ENCODE assay signal across 1 cellular context in the genomic region with DNA sequence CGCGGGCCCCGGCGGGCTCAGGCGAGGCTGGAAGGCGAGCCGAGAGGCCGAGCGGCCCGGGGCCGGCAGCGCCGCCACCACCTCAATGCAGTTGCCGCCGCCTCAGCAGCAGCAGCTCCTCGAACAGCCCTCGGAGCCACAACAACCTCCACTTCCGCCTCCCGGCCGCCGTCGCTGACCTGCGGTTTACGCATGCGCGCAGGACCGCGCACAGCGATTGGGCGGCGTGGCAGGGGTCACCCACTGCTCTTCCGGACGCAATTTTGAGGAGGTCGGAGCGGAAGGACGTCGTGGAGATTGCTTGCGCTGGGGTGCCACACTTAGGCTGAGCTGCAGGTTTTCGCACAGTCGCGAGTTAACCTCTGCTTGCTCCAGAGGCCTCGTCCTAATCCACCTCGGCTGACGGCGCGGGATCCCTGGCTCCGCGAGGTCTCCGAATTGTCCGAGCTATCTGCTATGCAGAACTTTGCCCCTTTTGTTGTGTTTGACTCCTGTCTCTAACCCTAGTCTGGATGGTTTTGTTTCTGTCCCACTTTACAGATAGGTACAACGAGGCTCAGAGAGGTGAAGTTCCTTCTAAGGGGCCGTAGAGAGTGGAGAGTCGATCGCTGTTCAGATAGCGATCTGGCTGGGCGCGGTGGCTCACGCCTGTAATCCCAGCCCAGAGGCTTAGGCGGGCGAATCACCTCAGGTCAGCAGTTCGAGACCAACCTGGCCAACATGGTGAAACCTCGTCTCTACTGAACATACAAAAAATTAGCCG.
TF ChIP-seq lines count a peak whose summit lies in the region.

A gene (plus strand): TSS at position 243 of the 763 bp plus-strand sequence. CDS start 6,657 bp downstream, outside the sequence.
A gene with protein sequence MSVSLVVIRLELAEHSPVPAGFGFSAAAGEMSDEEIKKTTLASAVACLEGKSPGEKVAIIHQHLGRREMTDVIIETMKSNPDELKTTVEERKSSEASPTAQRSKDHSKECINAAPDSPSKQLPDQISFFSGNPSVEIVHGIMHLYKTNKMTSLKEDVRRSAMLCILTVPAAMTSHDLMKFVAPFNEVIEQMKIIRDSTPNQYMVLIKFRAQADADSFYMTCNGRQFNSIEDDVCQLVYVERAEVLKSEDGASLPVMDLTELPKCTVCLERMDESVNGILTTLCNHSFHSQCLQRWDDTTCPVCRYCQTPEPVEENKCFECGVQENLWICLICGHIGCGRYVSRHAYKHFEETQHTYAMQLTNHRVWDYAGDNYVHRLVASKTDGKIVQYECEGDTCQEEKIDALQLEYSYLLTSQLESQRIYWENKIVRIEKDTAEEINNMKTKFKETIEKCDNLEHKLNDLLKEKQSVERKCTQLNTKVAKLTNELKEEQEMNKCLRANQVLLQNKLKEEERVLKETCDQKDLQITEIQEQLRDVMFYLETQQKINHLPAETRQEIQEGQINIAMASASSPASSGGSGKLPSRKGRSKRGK (minus strand): TSS at position 146 of the 763 bp plus-strand sequence. CDS start 164 bp downstream, outside the sequence.

TF ChIP-seq in HepG2, 621 proteins besides CTCF, POLR2A, EP300 and RAD21 (continued from another document and continues in another):
- TF ChIP-seq, protein P1, sequence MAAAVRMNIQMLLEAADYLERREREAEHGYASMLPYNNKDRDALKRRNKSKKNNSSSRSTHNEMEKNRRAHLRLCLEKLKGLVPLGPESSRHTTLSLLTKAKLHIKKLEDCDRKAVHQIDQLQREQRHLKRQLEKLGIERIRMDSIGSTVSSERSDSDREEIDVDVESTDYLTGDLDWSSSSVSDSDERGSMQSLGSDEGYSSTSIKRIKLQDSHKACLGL (CRISPR knock-in tag; IDR thresholded peaks at IDR 0.05): no peak
- TF ChIP-seq ZNF670 (CRISPR knock-in tag; IDR thresholded peaks at IDR 0.05; ENCODE audit: borderline replicate concordance): no peak
- TF ChIP-seq NCOR1 (IDR thresholded peaks at IDR 0.05; ENCODE audit: borderline replicate concordance, low read length): 0 out of 2 replicates have a peak, but pooled peaks have one; percentile 19
- no peak for TF ChIP-seq SNAPC2 (CRISPR knock-in tag; IDR thresholded peaks at IDR 0.05)
- TF ChIP-seq TEAD3 (CRISPR knock-in tag; optimal IDR thresholded peaks at IDR 0.05; ENCODE audit: borderline replicate concordance): peak; percentile 45
- TF ChIP-seq, protein P2, sequence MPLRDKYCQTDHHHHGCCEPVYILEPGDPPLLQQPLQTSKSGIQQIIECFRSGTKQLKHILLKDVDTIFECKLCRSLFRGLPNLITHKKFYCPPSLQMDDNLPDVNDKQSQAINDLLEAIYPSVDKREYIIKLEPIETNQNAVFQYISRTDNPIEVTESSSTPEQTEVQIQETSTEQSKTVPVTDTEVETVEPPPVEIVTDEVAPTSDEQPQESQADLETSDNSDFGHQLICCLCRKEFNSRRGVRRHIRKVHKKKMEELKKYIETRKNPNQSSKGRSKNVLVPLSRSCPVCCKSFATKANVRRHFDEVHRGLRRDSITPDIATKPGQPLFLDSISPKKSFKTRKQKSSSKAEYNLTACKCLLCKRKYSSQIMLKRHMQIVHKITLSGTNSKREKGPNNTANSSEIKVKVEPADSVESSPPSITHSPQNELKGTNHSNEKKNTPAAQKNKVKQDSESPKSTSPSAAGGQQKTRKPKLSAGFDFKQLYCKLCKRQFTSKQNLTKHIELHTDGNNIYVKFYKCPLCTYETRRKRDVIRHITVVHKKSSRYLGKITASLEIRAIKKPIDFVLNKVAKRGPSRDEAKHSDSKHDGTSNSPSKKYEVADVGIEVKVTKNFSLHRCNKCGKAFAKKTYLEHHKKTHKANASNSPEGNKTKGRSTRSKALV (CRISPR knock-in tag; IDR thresholded peaks at IDR 0.05): no peak
- TF ChIP-seq CREM (IDR thresholded peaks at IDR 0.05): peak; percentile 75
- no peak for TF ChIP-seq CREM (CRISPR knock-in tag; IDR thresholded peaks at IDR 0.05)
- TF ChIP-seq ZNF282 (IDR thresholded peaks at IDR 0.05; ENCODE audit: partially characterized antibody): no peak
- TF ChIP-seq ZBTB42 (CRISPR knock-in tag; IDR thresholded peaks at IDR 0.05): no peak
- TF ChIP-seq PPARG (CRISPR knock-in tag; conservative IDR thresholded peaks at IDR 0.05): no peak
- TF ChIP-seq SMAD1 (CRISPR knock-in tag; IDR thresholded peaks at IDR 0.05; ENCODE audit: borderline replicate concordance, low read depth): no peak; the same call in 1 of the 2 replicates
- no peak for TF ChIP-seq NR3C1 (CRISPR knock-in tag; IDR thresholded peaks at IDR 0.05)
- TF ChIP-seq, protein P3, sequence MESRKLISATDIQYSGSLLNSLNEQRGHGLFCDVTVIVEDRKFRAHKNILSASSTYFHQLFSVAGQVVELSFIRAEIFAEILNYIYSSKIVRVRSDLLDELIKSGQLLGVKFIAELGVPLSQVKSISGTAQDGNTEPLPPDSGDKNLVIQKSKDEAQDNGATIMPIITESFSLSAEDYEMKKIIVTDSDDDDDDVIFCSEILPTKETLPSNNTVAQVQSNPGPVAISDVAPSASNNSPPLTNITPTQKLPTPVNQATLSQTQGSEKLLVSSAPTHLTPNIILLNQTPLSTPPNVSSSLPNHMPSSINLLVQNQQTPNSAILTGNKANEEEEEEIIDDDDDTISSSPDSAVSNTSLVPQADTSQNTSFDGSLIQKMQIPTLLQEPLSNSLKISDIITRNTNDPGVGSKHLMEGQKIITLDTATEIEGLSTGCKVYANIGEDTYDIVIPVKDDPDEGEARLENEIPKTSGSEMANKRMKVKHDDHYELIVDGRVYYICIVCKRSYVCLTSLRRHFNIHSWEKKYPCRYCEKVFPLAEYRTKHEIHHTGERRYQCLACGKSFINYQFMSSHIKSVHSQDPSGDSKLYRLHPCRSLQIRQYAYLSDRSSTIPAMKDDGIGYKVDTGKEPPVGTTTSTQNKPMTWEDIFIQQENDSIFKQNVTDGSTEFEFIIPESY (CRISPR knock-in tag; IDR thresholded peaks at IDR 0.05): peak; percentile 45; the same call in 1 of the 2 replicates
- TF ChIP-seq ZSCAN25 (CRISPR knock-in tag; IDR thresholded peaks at IDR 0.05): no peak
- TF ChIP-seq ZNF891 (CRISPR knock-in tag; IDR thresholded peaks at IDR 0.05): peak; percentile 93
- TF ChIP-seq, protein P4, sequence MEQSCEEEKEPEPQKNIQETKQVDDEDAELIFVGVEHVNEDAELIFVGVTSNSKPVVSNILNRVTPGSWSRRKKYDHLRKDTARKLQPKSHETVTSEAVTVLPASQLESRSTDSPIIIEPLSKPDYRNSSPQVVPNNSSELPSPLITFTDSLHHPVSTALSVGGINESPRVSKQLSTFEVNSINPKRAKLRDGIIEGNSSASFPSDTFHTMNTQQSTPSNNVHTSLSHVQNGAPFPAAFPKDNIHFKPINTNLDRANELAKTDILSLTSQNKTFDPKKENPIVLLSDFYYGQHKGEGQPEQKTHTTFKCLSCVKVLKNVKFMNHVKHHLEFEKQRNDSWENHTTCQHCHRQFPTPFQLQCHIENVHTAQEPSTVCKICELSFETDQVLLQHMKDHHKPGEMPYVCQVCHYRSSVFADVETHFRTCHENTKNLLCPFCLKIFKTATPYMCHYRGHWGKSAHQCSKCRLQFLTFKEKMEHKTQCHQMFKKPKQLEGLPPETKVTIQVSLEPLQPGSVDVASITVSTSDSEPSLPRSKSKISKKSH (CRISPR knock-in tag; IDR thresholded peaks at IDR 0.05; ENCODE audit: borderline replicate concordance): peak; percentile 85
- peak; percentile 91; the same call in 1 of the 2 replicates for TF ChIP-seq FOXK1 (CRISPR knock-in tag; IDR thresholded peaks at IDR 0.05; ENCODE audit: borderline replicate concordance, low read depth)
- TF ChIP-seq, protein P5, sequence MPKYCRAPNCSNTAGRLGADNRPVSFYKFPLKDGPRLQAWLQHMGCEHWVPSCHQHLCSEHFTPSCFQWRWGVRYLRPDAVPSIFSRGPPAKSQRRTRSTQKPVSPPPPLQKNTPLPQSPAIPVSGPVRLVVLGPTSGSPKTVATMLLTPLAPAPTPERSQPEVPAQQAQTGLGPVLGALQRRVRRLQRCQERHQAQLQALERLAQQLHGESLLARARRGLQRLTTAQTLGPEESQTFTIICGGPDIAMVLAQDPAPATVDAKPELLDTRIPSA (CRISPR knock-in tag; IDR thresholded peaks at IDR 0.05; ENCODE audit: borderline replicate concordance): peak; percentile 84
- no peak for TF ChIP-seq SIX1 (CRISPR knock-in tag; IDR thresholded peaks at IDR 0.05; ENCODE audit: borderline replicate concordance)
- TF ChIP-seq, protein P6, sequence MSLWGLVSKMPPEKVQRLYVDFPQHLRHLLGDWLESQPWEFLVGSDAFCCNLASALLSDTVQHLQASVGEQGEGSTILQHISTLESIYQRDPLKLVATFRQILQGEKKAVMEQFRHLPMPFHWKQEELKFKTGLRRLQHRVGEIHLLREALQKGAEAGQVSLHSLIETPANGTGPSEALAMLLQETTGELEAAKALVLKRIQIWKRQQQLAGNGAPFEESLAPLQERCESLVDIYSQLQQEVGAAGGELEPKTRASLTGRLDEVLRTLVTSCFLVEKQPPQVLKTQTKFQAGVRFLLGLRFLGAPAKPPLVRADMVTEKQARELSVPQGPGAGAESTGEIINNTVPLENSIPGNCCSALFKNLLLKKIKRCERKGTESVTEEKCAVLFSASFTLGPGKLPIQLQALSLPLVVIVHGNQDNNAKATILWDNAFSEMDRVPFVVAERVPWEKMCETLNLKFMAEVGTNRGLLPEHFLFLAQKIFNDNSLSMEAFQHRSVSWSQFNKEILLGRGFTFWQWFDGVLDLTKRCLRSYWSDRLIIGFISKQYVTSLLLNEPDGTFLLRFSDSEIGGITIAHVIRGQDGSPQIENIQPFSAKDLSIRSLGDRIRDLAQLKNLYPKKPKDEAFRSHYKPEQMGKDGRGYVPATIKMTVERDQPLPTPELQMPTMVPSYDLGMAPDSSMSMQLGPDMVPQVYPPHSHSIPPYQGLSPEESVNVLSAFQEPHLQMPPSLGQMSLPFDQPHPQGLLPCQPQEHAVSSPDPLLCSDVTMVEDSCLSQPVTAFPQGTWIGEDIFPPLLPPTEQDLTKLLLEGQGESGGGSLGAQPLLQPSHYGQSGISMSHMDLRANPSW (CRISPR knock-in tag; IDR thresholded peaks at IDR 0.05; ENCODE audit: borderline replicate concordance): 0 out of 2 replicates have a peak, but pooled peaks have one; percentile 33
- peak; percentile 76 for TF ChIP-seq ZNF709 (CRISPR knock-in tag; IDR thresholded peaks at IDR 0.05)
- TF ChIP-seq ZNF703 (CRISPR knock-in tag; IDR thresholded peaks at IDR 0.05; ENCODE audit: borderline replicate concordance): 0 out of 2 replicates have a peak, but pooled peaks have one; percentile 61
- TF ChIP-seq MYC (CRISPR knock-in tag; IDR thresholded peaks at IDR 0.05; ENCODE audit: borderline replicate concordance): peak; percentile 80; the same call in 1 of the 2 replicates
- no peak for TF ChIP-seq ZNF225 (CRISPR knock-in tag; IDR thresholded peaks at IDR 0.05)
- no peak for TF ChIP-seq MZF1 (CRISPR knock-in tag; IDR thresholded peaks at IDR 0.05; ENCODE audit: borderline replicate concordance)
- no peak for TF ChIP-seq ARID2 (CRISPR knock-in tag; IDR thresholded peaks at IDR 0.05; ENCODE audit: borderline replicate concordance)
- no peak; the same call in 1 of the 2 replicates for TF ChIP-seq ZNF589 (CRISPR knock-in tag; conservative IDR thresholded peaks at IDR 0.05)
- TF ChIP-seq, protein P7, sequence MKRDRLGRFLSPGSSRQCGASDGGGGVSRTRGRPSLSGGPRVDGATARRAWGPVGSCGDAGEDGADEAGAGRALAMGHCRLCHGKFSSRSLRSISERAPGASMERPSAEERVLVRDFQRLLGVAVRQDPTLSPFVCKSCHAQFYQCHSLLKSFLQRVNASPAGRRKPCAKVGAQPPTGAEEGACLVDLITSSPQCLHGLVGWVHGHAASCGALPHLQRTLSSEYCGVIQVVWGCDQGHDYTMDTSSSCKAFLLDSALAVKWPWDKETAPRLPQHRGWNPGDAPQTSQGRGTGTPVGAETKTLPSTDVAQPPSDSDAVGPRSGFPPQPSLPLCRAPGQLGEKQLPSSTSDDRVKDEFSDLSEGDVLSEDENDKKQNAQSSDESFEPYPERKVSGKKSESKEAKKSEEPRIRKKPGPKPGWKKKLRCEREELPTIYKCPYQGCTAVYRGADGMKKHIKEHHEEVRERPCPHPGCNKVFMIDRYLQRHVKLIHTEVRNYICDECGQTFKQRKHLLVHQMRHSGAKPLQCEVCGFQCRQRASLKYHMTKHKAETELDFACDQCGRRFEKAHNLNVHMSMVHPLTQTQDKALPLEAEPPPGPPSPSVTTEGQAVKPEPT (CRISPR knock-in tag; IDR thresholded peaks at IDR 0.05; ENCODE audit: low read depth): no peak
- TF ChIP-seq ZNF644 (CRISPR knock-in tag; IDR thresholded peaks at IDR 0.05; ENCODE audit: low read depth): no peak
- TF ChIP-seq MTF2 (CRISPR knock-in tag; IDR thresholded peaks at IDR 0.05; ENCODE audit: borderline replicate concordance): no peak
- TF ChIP-seq, protein P8, sequence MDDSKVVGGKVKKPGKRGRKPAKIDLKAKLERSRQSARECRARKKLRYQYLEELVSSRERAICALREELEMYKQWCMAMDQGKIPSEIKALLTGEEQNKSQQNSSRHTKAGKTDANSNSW (CRISPR knock-in tag; IDR thresholded peaks at IDR 0.05; ENCODE audit: borderline replicate concordance): peak; percentile 26; the same call in 1 of the 2 replicates
- no peak for TF ChIP-seq ZNF354B (CRISPR knock-in tag; IDR thresholded peaks at IDR 0.05)
- TF ChIP-seq, protein P9, sequence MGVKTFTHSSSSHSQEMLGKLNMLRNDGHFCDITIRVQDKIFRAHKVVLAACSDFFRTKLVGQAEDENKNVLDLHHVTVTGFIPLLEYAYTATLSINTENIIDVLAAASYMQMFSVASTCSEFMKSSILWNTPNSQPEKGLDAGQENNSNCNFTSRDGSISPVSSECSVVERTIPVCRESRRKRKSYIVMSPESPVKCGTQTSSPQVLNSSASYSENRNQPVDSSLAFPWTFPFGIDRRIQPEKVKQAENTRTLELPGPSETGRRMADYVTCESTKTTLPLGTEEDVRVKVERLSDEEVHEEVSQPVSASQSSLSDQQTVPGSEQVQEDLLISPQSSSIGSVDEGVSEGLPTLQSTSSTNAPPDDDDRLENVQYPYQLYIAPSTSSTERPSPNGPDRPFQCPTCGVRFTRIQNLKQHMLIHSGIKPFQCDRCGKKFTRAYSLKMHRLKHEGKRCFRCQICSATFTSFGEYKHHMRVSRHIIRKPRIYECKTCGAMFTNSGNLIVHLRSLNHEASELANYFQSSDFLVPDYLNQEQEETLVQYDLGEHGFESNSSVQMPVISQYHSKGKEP (CRISPR knock-in tag; IDR thresholded peaks at IDR 0.05): no peak
- TF ChIP-seq, protein P10, sequence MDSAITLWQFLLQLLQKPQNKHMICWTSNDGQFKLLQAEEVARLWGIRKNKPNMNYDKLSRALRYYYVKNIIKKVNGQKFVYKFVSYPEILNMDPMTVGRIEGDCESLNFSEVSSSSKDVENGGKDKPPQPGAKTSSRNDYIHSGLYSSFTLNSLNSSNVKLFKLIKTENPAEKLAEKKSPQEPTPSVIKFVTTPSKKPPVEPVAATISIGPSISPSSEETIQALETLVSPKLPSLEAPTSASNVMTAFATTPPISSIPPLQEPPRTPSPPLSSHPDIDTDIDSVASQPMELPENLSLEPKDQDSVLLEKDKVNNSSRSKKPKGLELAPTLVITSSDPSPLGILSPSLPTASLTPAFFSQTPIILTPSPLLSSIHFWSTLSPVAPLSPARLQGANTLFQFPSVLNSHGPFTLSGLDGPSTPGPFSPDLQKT (CRISPR knock-in tag; IDR thresholded peaks at IDR 0.05; ENCODE audit: borderline replicate concordance): no peak
